In the genomic region with DNA sequence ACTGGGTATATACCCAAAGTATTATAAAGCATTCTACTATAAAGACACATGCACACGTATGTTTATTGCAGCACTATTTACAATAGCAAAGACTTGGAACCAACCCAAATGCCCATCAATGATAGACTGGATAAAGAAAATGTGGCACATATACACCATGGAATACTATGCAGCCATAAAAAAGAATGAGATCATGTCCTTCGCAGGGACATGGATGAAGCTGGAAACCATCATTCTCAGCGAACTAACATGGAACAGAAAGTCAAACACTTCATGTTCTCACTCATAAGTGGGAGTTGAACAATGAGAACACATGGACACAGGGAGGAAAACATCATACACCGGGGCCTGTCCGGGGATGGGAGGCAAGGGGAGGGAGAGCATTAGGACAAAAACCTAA, we compare ENCODE assay signal across 13 cellular contexts. TPM values are rescaled to one million over a fixed set of nuclear protein-coding genes. Genes with fewer than 3 reads are reported as not detected.
DNase-seq lines count a peak whose midpoint lies in the region; ATAC-seq, FAIRE-seq and TF ChIP-seq lines count a peak whose summit lies in the region.
"Not testable (repeated sequence)": the region's sequence is repeated elsewhere in the genome, so short reads cannot be mapped to it uniquely, and the experiment has no call there.
"Had no signal": no experiment of that assay in that cellular context is flagged by ENCODE, and none has a peak within 500 bp of the region (broad histone marks: within the 10 kb centered on the region; RNA-seq: fewer than 3 reads in every experiment).

No MANE protein-coding gene starts in this region.

- H3K4me2 ChIP-seq in K562 (ENCODE audit: insufficient read depth, low read length) = not testable (repeated sequence)

- in situ Hi-C loops in K562 (cut with MboI) = not testable (repeated sequence)

- not testable (repeated sequence) for FAIRE-seq in K562 (lab: Jason Lieb, UNC)

- H3K9me1 ChIP-seq in K562 (ENCODE audit: control insufficient read depth, insufficient read depth, low read length) = not testable (repeated sequence)

- not testable (repeated sequence) for H3K4me1 ChIP-seq in HEK293 (ENCODE audit: control insufficient read depth, insufficient read depth, low read length); K562 (replicated peaks in 1 of 2; ENCODE audit: control insufficient read depth in 2 of 2, insufficient read depth in 2 of 2, low read length in 2 of 2)

- not testable (repeated sequence) for H3K27ac ChIP-seq in HEK293 (ENCODE audit: extremely low read depth, low read depth, low read length); K562 (ENCODE audit: extremely low read depth, low read depth, low read length)

- DNase-seq in K562 (ENCODE audit: extremely low read depth in 1 of 4, low spot score in 3 of 4) = not testable (repeated sequence)

- POLR2A ChIA-PET in HEK293 (lab: Yijun Ruan, JAX) = interaction anchor here (0.6 kb wide), 1 partner anchor 64 kb away, joined by 3 read pairs; no protein-coding TSS in a partner anchor
- POLR2A ChIA-PET in K562 (lab: Yijun Ruan, JAX) = interaction anchor here (0.6 kb wide), 1 partner anchor 956 kb away, joined by 3 read pairs; no protein-coding TSS in a partner anchor

- not testable (repeated sequence) for H3K9ac ChIP-seq in K562 (ENCODE audit: insufficient read depth in 1 of 2, low read depth in 2 of 2, low read length in 2 of 2)

- not testable (repeated sequence) for ATAC-seq in K562

- peaks cover 47 to 66% of the 10 kb centered on the region in 2 experiments for H3K27me3 ChIP-seq in K562 (ENCODE audit: control insufficient read depth in 2 of 2, insufficient read depth in 2 of 2, low read length in 2 of 2)

- H2AFZ ChIP-seq in K562 (ENCODE audit: low read depth, low read length) = not testable (repeated sequence)

- TF ChIP-seq POLR2A in K562 (conservative IDR thresholded peaks at IDR 0.05) = not testable (repeated sequence)

- H3K9me3 ChIP-seq in HEK293 (ENCODE audit: control insufficient read depth, insufficient read depth, low read depth, low read length); K562 (replicated peaks; ENCODE audit: control insufficient read depth, insufficient read depth, low read depth, low read length): not testable (repeated sequence)

- intact Hi-C loops in K562 (cut with micrococcal nuclease) = not testable (repeated sequence)

- TF ChIP-seq RAD21 in K562 (CRISPR knock-in tag; conservative IDR thresholded peaks at IDR 0.05 in 1 of 2, IDR thresholded peaks at IDR 0.05 in 1 of 2) = not testable (repeated sequence)

- not testable (repeated sequence) for TF ChIP-seq CTCF in HEK293 (tag by site-specific recombination; IDR thresholded peaks at IDR 0.05); K562 (IDR thresholded peaks at IDR 0.05 in 2 of 3, conservative IDR thresholded peaks at IDR 0.05 in 1 of 3; ENCODE audit: insufficient read depth in 2 of 3, low read depth in 1 of 3, low read length in 3 of 3)

- not testable (repeated sequence) for H3K4me3 ChIP-seq in HEK293 (ENCODE audit: low read depth, low read length); K562

- CTCF ChIA-PET in HEK293 (lab: Yijun Ruan, JAX); K562 (lab: Yijun Ruan, JAX; ENCODE audit: low intra/inter-chr PET ratio): not testable (repeated sequence)

- not testable (repeated sequence) for H3K79me2 ChIP-seq in K562 (ENCODE audit: control insufficient read depth, insufficient read depth, low read length)

- not testable (repeated sequence) for H4K20me1 ChIP-seq in K562 (replicated peaks; ENCODE audit: control insufficient read depth, insufficient read depth, low read length)

- not testable (repeated sequence) for BruUV-seq in K562 (replicated peaks; lab: Mats Ljungman, UMichigan)

- not testable (repeated sequence) for H3K36me3 ChIP-seq in HEK293 (ENCODE audit: control insufficient read depth in 2 of 2, insufficient read depth in 1 of 2, low read length in 2 of 2); K562 (ENCODE audit: control insufficient read depth, insufficient read depth, low read length)

- not testable (repeated sequence) for TF ChIP-seq EP300 in K562 (IDR thresholded peaks at IDR 0.05; ENCODE audit: low read length)

- WGBS in K562 (ENCODE audit: insufficient coverage, low coverage, missing lambda C conversion rate) = 3% methylated on average over 5 of the region's 5 CpGs

TF ChIP-seq in K562, 482 proteins besides CTCF, POLR2A, EP300 and RAD21:
- TF ChIP-seq ZNF146 (CRISPR knock-in tag; IDR thresholded peaks at IDR 0.05; ENCODE audit: unreplicated experiment) = peak; percentile 72

RNA-seq across cellular contexts. Expression of a gene that starts 39.4 kb away (rescaled TPM):
- not detected in 2 replicates for total RNA-seq in K562 (2011; cell fraction: chromatin; rRNA removed; ENCODE audit: low replicate concordance)
- not detected in 2 replicates for total RNA-seq in K562 (2011; cell fraction: nucleolus; rRNA removed)
- not detected in 2 replicates for total RNA-seq in K562 (2011; cell fraction: nucleoplasm; rRNA removed)
- total RNA-seq in K562 (2014; rRNA removed) = 0.36 TPM in 1 of 2 replicates, not detected in the other
- not detected in 2 replicates for total RNA-seq in K562 (2014; rRNA removed; fragmentation: Illumina TruSeq; extraction: Trizol)
- total RNA-seq in K562 (2015; rRNA removed; fragmentation: Illumina TruSeq; extraction: Trizol) = 0.15 TPM in 1 of 2 replicates, not detected in the other
- total RNA-seq in K562 (2021) = not detected in 2 replicates
- polyA plus RNA-seq in K562 (2011; rRNA removed) = 0.07 TPM in 1 of 2 replicates, not detected in the other
- polyA plus RNA-seq in K562 (2011; cell fraction: cytosol; rRNA removed) = 0.16 TPM in 1 of 2 replicates, not detected in the other
- polyA plus RNA-seq in K562 (2011; cell fraction: nucleus; rRNA removed) = 0.11 and 0.18 TPM in 2 replicates
- 0.08 and 0.14 TPM in 2 replicates for polyA plus RNA-seq in K562 (2012)
- polyA plus RNA-seq in K562 (2014; fragmentation: Illumina TruSeq; extraction: Trizol) = 0.07 TPM in 1 of 2 replicates, not detected in the other
- not detected for polyA plus RNA-seq in K562 (2014; fragmentation: Nextera tagmentation; extraction: Ambion mirVana)
- polyA plus RNA-seq in K562 (2014; rRNA removed) = not detected in 2 replicates
- polyA minus RNA-seq in K562 (2011; rRNA and poly(A)+ RNA removed) = not detected in 2 replicates
- not detected in 2 replicates for polyA minus RNA-seq in K562 (2011; cell fraction: cytosol; rRNA and poly(A)+ RNA removed)
- polyA minus RNA-seq in K562 (2011; cell fraction: nucleus; rRNA and poly(A)+ RNA removed) = not detected in 2 replicates
- total RNA-seq: A172; A673; B cell; CD4-positive, alpha-beta T cell; CD4-positive, CD25-positive, alpha-beta regulatory T cell; CD8-positive, alpha-beta memory T cell; CD8-positive, alpha-beta T cell; Daoy had no signal
- polyA plus RNA-seq: AG04450; CD14-positive monocyte; CD4-positive, alpha-beta memory T cell; CD4-positive, CD25-positive, alpha-beta regulatory T cell; CD8-positive, alpha-beta memory T cell had no signal

RNA-seq across cellular contexts. Expression of a gene that starts 51.7 kb away (rescaled TPM):
- total RNA-seq in K562 (2011; cell fraction: chromatin; rRNA removed; ENCODE audit: low replicate concordance) = 9.4 and 42.2 TPM in 2 replicates
- 6.0 and 8.4 TPM in 2 replicates for total RNA-seq in K562 (2011; cell fraction: nucleolus; rRNA removed)
- total RNA-seq in K562 (2011; cell fraction: nucleoplasm; rRNA removed) = 19.9 and 28.9 TPM in 2 replicates
- total RNA-seq in K562 (2014; rRNA removed) (7.8 and 8.2 TPM in 2 replicates), K562 (2014; rRNA removed; fragmentation: Illumina TruSeq; extraction: Trizol) (13.6 and 14.4 TPM in 2 replicates), K562 (2015; rRNA removed; fragmentation: Illumina TruSeq; extraction: Trizol) (10.7 and 11.2 TPM in 2 replicates), K562 (2021) (10.3 and 10.5 TPM in 2 replicates)
- polyA plus RNA-seq in K562 (2011; rRNA removed) (15.9 and 18.4 TPM in 2 replicates), K562 (2014; fragmentation: Illumina TruSeq; extraction: Trizol) (6.9 and 9.5 TPM in 2 replicates), K562 (2014; fragmentation: Nextera tagmentation; extraction: Ambion mirVana) (1 to 10 TPM; 3.6 to 4.3 TPM), K562 (2014; rRNA removed) (6.0 and 8.2 TPM in 2 replicates)
- 2.7 and 11.3 TPM in 2 replicates for polyA plus RNA-seq in K562 (2011; cell fraction: cytosol; rRNA removed)
- polyA plus RNA-seq in K562 (2011; cell fraction: nucleus; rRNA removed) = 8.0 and 22.9 TPM in 2 replicates
- 6.5 and 7.3 TPM in 2 replicates for polyA plus RNA-seq in K562 (2012)
- 22.1 and 31.4 TPM in 2 replicates for polyA minus RNA-seq in K562 (2011; rRNA and poly(A)+ RNA removed)
- 12.0 and 16.3 TPM in 2 replicates for polyA minus RNA-seq in K562 (2011; cell fraction: cytosol; rRNA and poly(A)+ RNA removed)
- 5.0 and 16.2 TPM in 2 replicates for polyA minus RNA-seq in K562 (2011; cell fraction: nucleus; rRNA and poly(A)+ RNA removed)
